19 cellular contexts compared by ENCODE assay signal in genomic region chr6:107344981-107345380, GRCh38.
"Had no signal": no experiment of that assay in that cellular context is flagged by ENCODE, and none has a peak within 500 bp of the region (broad histone marks: within the 10 kb centered on the region; RNA-seq: fewer than 3 reads in every experiment).

No MANE protein-coding gene starts in this region.

- H3K27me3 ChIP-seq: right lobe of liver, tibial nerve had no signal

- H3K4me3 ChIP-seq: right lobe of liver, tibial nerve had no signal

- H3K4me1 ChIP-seq: right lobe of liver, tibial nerve had no signal

- DNase-seq: activated CD4-positive, alpha-beta memory T cell treated with anti-CD3 and anti-CD28 coated beads for 36 hours; activated CD4-positive, alpha-beta T cell treated with anti-CD3 and anti-CD28 coated beads, Interleukin-2, amount 10 ng/mL, durations not matched to agents 24 days and 14 days; activated CD4-positive, CD25-positive, alpha-beta regulatory T cell treated with anti-CD3 and anti-CD28 coated beads, Interleukin-2, amount 50 U/mL, for 72 hours; activated CD8-positive, alpha-beta memory T cell treated with anti-CD3 and anti-CD28 coated beads, Interleukin-2, amount 50 U/mL, for 48 hours; activated naive CD8-positive, alpha-beta T cell treated with anti-CD3 and anti-CD28 coated beads, Interleukin-2, amount 50 U/mL, for 24 hours; activated T-cell treated with anti-CD3 and anti-CD28 coated beads, Interleukin-2, amount 50 U/mL, for 24 hours; caudate nucleus; head of caudate nucleus; hypothalamus; immature natural killer cell; kidney; left colon; mammary epithelial cell; right lobe of liver; stimulated activated CD4-positive, alpha-beta T cell treated with anti-CD3 and anti-CD28 coated beads, Interleukin-2, amount 100 ng/mL, for 48 hours; stimulated activated naive CD4-positive, alpha-beta T cell treated with Interleukin-2 at 50 U/mL for 16 hours; WERI-Rb-1 had no signal

- H3K36me3 ChIP-seq: right lobe of liver, tibial nerve, WERI-Rb-1 had no signal

- ATAC-seq: activated naive CD8-positive, alpha-beta T cell treated with anti-CD3 and anti-CD28 coated beads, Interleukin-2, amount 50 U/mL, for 24 hours; esophagus mucosa; left colon; right lobe of liver had no signal

- H3K27ac ChIP-seq: right lobe of liver, tibial nerve, WERI-Rb-1 had no signal

- H3K9me3 ChIP-seq: right lobe of liver, tibial nerve had no signal
